ENCODE assay signal across 8 cellular contexts in genomic region chr9:5186416-5187169, GRCh38. TPM values are rescaled to one million over a fixed set of nuclear protein-coding genes. Genes with fewer than 3 reads are reported as not detected.
DNase-seq lines count a peak whose midpoint lies in the region; ATAC-seq and TF ChIP-seq lines count a peak whose summit lies in the region.

No MANE protein-coding gene starts in this region.

- ATAC-seq in stimulated activated naive B cell treated with anti-CD40 and anti-IgM and Interleukin-4, amounts not matched to agents 10 μg/mL and 1 μg/mL and 100 μg/mL, for 72 hours (replicated peaks) = peak; percentile 89 to 91

- peaks cover 7 to 18% of the 10 kb centered on the region in 2 donors for H3K4me1 Mint-ChIP-seq in stimulated activated naive B cell treated with anti-CD40 and anti-IgM and Interleukin-4, amounts not matched to agents 10 μg/mL and 1 μg/mL and 100 μg/mL, for 72 hours

- no peak overlapping the region for H3K4me3 Mint-ChIP-seq in stimulated activated naive B cell treated with anti-CD40 and anti-IgM and Interleukin-4, amounts not matched to agents 10 μg/mL and 1 μg/mL and 100 μg/mL, for 72 hours

- H3K27me3 ChIP-seq in ovary = no peaks in the 10 kb centered on the region

- peaks cover 0 to 5% of the 10 kb centered on the region in 2 donors for H3K27me3 Mint-ChIP-seq in stimulated activated naive B cell treated with anti-CD40 and anti-IgM and Interleukin-4, amounts not matched to agents 10 μg/mL and 1 μg/mL and 100 μg/mL, for 72 hours

- no peak overlapping the region for H3K27ac ChIP-seq in ovary

- 31 to 38% (median 34%) methylated on average over 8 of the region's 8 CpGs for WGBS in ovary, 3 donors

- H3K9me3 Mint-ChIP-seq in stimulated activated naive B cell treated with anti-CD40 and anti-IgM and Interleukin-4, amounts not matched to agents 10 μg/mL and 1 μg/mL and 100 μg/mL, for 72 hours = no peaks in the 10 kb centered on the region

- H3K4me3 ChIP-seq in ovary = no peak overlapping the region

- peak; percentile 70 for DNase-seq in AG20443 (ENCODE audit: low spot score)
- peak; percentile 75 for DNase-seq in GM20000 (ENCODE audit: low spot score)
- peak; percentile 82 for DNase-seq in NCI-H2196 (lab: John Stamatoyannopoulos, UW; ENCODE audit: unreplicated experiment)
- peak; percentile 64 for DNase-seq in activated CD4-positive, alpha-beta T cell treated with anti-CD3 and anti-CD28 coated beads for 48 hours
- peak; percentile 45 for DNase-seq in effector CD4-positive, alpha-beta T cell
- DNase-seq in lung microvascular endothelial cell (ENCODE audit: low read depth in 2 of 2) = peak; percentile 77 to 88
- DNase-seq in stimulated activated naive B cell treated with anti-CD40 and anti-IgM and Interleukin-4, amounts not matched to agents 10 μg/mL and 1 μg/mL and 100 μg/mL, for 72 hours = peak; percentile 22
- no peak for DNase-seq in ovary

- TF ChIP-seq POLR2A in ovary (IDR thresholded peaks at IDR 0.05) = no peak

- TF ChIP-seq CTCF in GM20000 (IDR thresholded peaks at IDR 0.05; ENCODE audit: extremely low read depth, missing control alignments) (no peak), ovary (IDR thresholded peaks at IDR 0.05) (no peak)

- no peaks in the 10 kb centered on the region for H3K9me3 ChIP-seq in ovary

- no peak for TF ChIP-seq EP300 in ovary (IDR thresholded peaks at IDR 0.05)

- intact Hi-C loops in ovary (cut with DNase I) = no loop called here

- no peaks in the 10 kb centered on the region for H3K36me3 Mint-ChIP-seq in stimulated activated naive B cell treated with anti-CD40 and anti-IgM and Interleukin-4, amounts not matched to agents 10 μg/mL and 1 μg/mL and 100 μg/mL, for 72 hours

- no peaks in the 10 kb centered on the region for H3K4me1 ChIP-seq in ovary (ENCODE audit: insufficient read depth)

- no peaks in the 10 kb centered on the region for H3K36me3 ChIP-seq in ovary

- no peak overlapping the region for H3K27ac Mint-ChIP-seq in stimulated activated naive B cell treated with anti-CD40 and anti-IgM and Interleukin-4, amounts not matched to agents 10 μg/mL and 1 μg/mL and 100 μg/mL, for 72 hours

RNA-seq across cellular contexts. Expression of gene INSL6, which starts 1.2 kb away (rescaled TPM):
- total RNA-seq in lung microvascular endothelial cell (not detected in 2 replicates), ovary (not detected)
- polyA plus RNA-seq in ovary = not detected

RNA-seq across cellular contexts. Expression of gene INSL4, which starts 44.6 kb away (rescaled TPM):
- not detected in 2 replicates for total RNA-seq in lung microvascular endothelial cell
- not detected for total RNA-seq in ovary
- not detected for polyA plus RNA-seq in ovary

Comparison
In these comparisons a context has a peak if more than half of its experiments do, and no peak if none do; other contexts are left out.
1. DNase-seq: peak in AG20443 (single experiment), GM20000 (single experiment), NCI-H2196 (single experiment), activated CD4-positive, alpha-beta T cell treated with anti-CD3 and anti-CD28 coated beads for 48 hours (single experiment), effector CD4-positive, alpha-beta T cell (single experiment), lung microvascular endothelial cell (2 of 2) and stimulated activated naive B cell treated with anti-CD40 and anti-IgM and Interleukin-4, amounts not matched to agents 10 μg/mL and 1 μg/mL and 100 μg/mL, for 72 hours (single experiment); none in ovary (0 of 5).